20 cellular contexts compared by ENCODE assay signal in genomic region chr5:95667219-95667618, GRCh38. TPM values are rescaled to one million over a fixed set of nuclear protein-coding genes. Genes with fewer than 3 reads are reported as not detected.
"Had no signal": no experiment of that assay in that cellular context is flagged by ENCODE, and none has a peak within 500 bp of the region (broad histone marks: within the 10 kb centered on the region; RNA-seq: fewer than 3 reads in every experiment).

No MANE protein-coding gene starts in this region.

- H3K27me3 ChIP-seq: transverse colon had no signal

- H3K4me1 ChIP-seq: prostate gland had no signal

- DNase-seq: activated CD4-positive, alpha-beta T cell treated with anti-CD3 and anti-CD28 coated beads, Interleukin-2, amount 50 U/mL, for 1 hour; activated CD4-positive, CD25-positive, alpha-beta regulatory T cell; activated CD8-positive, alpha-beta memory T cell treated with anti-CD3 and anti-CD28 coated beads for 24 hours; activated naive CD4-positive, alpha-beta T cell treated with Interleukin-2 at 50 U/mL for 16 hours; cerebellar nuclear complex; effector memory CD8-positive, alpha-beta T cell; foreskin melanocyte; left ventricle myocardium superior; occipital lobe; right cardiac atrium; stimulated activated CD4-positive, alpha-beta T cell treated with anti-CD3 and anti-CD28 coated beads, Interleukin-4, amount 100 ng/mL, for 4 hours; stimulated activated CD8-positive, alpha-beta memory T cell treated with anti-CD3 and anti-CD28 coated beads, Interleukin-4, amount 100 ng/mL, for 48 hours; stimulated activated naive CD4-positive, alpha-beta T cell treated with Interleukin-2 at 50 U/mL for 16 hours; substantia nigra; transverse colon had no signal

- H3K36me3 Mint-ChIP-seq: memory B cell had no signal

- H3K4me3 ChIP-seq: prostate gland, skin epidermis, transverse colon had no signal

- H3K36me3 ChIP-seq: prostate gland, transverse colon had no signal

- H3K4me3 Mint-ChIP-seq: effector memory CD8-positive, alpha-beta T cell; memory B cell; nephron had no signal

- H3K27ac Mint-ChIP-seq: effector memory CD8-positive, alpha-beta T cell; memory B cell had no signal

- H3K27me3 Mint-ChIP-seq: effector memory CD8-positive, alpha-beta T cell; memory B cell had no signal

- ATAC-seq: effector memory CD8-positive, alpha-beta T cell; left ventricle myocardium superior; right cardiac atrium had no signal

- H3K27ac ChIP-seq: prostate gland, skin epidermis, transverse colon had no signal

- H3K9me3 ChIP-seq: prostate gland, transverse colon had no signal

RNA-seq across cellular contexts. Expression of gene SPATA9, which starts 15.6 kb away (rescaled TPM):
- total RNA-seq: kidney epithelial cell, left ventricle myocardium superior had no signal

RNA-seq across cellular contexts. Expression of gene GPR150, which starts 47.3 kb away (rescaled TPM):
- total RNA-seq: left ventricle myocardium superior, occipital lobe had no signal
